27 cellular contexts compared by ENCODE assay signal in the genomic region with DNA sequence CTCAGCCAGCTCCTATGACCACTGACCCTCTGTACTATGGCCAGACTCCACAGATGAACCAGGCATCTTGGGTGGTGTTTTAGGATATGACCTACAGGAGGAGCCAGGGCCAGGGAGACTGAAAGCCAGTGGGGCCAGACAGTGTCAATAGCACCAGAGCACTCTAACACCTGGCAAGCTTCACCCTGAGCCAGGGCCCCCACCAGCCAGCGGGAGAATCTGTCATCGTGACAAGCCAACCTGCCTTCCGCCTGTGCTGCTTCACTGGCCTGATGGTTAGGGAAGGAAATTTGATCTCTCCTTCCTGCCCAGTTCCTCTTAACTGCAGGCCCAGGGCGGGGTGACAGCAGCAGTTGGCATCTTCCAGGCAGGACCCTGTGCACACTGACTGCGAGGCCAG.
DNase-seq lines count a peak whose midpoint lies in the region; FAIRE-seq and TF ChIP-seq lines count a peak whose summit lies in the region.
"Had no signal": no experiment of that assay in that cellular context is flagged by ENCODE, and none has a peak within 500 bp of the region (broad histone marks: within the 10 kb centered on the region; RNA-seq: fewer than 3 reads in every experiment).

No MANE protein-coding gene starts in this region.

- no peaks in the 10 kb centered on the region for H3K27me3 ChIP-seq in BLaER1
- H3K27me3 ChIP-seq in H1 (replicated peaks in 1 of 4; ENCODE audit: control insufficient read depth in 3 of 4, extremely low read depth in 1 of 4, insufficient read depth in 3 of 4, low read length in 3 of 4), result peaks cover 0 to 3% (median 0%) of the 10 kb centered on the region in 4 experiments; a peak in 2 of 7 replicates
- H3K27me3 ChIP-seq in neuronal stem cell (ENCODE audit: control insufficient read depth in 3 of 3, insufficient read depth in 3 of 3, low read depth in 1 of 3, low read length in 3 of 3), result no peaks in the 10 kb centered on the region
- no peaks in the 10 kb centered on the region for H3K27me3 ChIP-seq in transverse colon
- H3K27me3 ChIP-seq: colonic mucosa, thyroid gland had no signal

- no peak overlapping the region for H4K5ac ChIP-seq in H1 (ENCODE audit: insufficient read length, low read depth, low read length)

- H4K8ac ChIP-seq in H1 (ENCODE audit: extremely low read depth, insufficient read depth, low read length), result no peak overlapping the region
- no peak overlapping the region for H4K8ac ChIP-seq in neuronal stem cell (ENCODE audit: low read depth, low read length)

- H4K91ac ChIP-seq in H1 (replicated peaks; ENCODE audit: insufficient read length, low read length) (no peak overlapping the region), neuronal stem cell (ENCODE audit: low read depth, low read length, poor library complexity) (no peak overlapping the region)

- BruUV-seq in OCI-LY7 (replicated peaks; lab: Mats Ljungman, UMichigan), result no TSS peak

- TF ChIP-seq RAD21 in H1 (IDR thresholded peaks at IDR 0.05 in 1 of 2, conservative IDR thresholded peaks at IDR 0.05 in 1 of 2; ENCODE audit: low read depth in 2 of 2, low read length in 2 of 2), result peak; percentile 16 to 32; a peak in 2 of 4 replicates

- 0 out of 2 replicates have a peak overlapping the region, but pooled peaks have one; percentile 26 for H3K27ac ChIP-seq in BLaER1
- H3K27ac ChIP-seq in HEK293 (ENCODE audit: extremely low read depth, low read depth, low read length), result no peak overlapping the region
- no peak overlapping the region for H3K27ac ChIP-seq in H1 (ENCODE audit: low read depth, low read length)
- H3K27ac ChIP-seq in neuronal stem cell (replicated peaks; ENCODE audit: low read length), result no peak overlapping the region
- no peak overlapping the region for H3K27ac ChIP-seq in OCI-LY7 (ENCODE audit: low read depth, low read length, poor library complexity, severe bottlenecking)
- H3K27ac ChIP-seq in transverse colon, result no peak overlapping the region
- H3K27ac ChIP-seq: colonic mucosa, heart left ventricle, lower lobe of right lung, prostate gland, SK-N-MC, thyroid gland had no signal

- no peak overlapping the region for H3K23ac ChIP-seq in H1 (ENCODE audit: insufficient read length)
- no peak overlapping the region for H3K23ac ChIP-seq in neuronal stem cell (ENCODE audit: low read depth, low read length, poor library complexity)

- no peaks in the 10 kb centered on the region for H3K79me1 ChIP-seq in H1 (ENCODE audit: low read depth, low read length)
- no peaks in the 10 kb centered on the region for H3K79me1 ChIP-seq in neuronal stem cell (ENCODE audit: low read depth, low read length)

- H3K4me1 ChIP-seq in BLaER1 (peaks cover 42% of the 10 kb centered on the region), HEK293 (ENCODE audit: control insufficient read depth, insufficient read depth, low read length) (0 out of 2 replicates have a peak, but pooled peaks cover 7% of the 10 kb centered on the region), H1 (replicated peaks in 1 of 4; ENCODE audit: control insufficient read depth in 3 of 4, insufficient read depth in 4 of 4, low read length in 3 of 4) (peaks cover 1 to 13% (median 5%) of the 10 kb centered on the region in 4 experiments; a peak in 5 of 7 replicates), neuronal stem cell (ENCODE audit: control insufficient read depth in 2 of 2, insufficient read depth in 1 of 2, low read depth in 1 of 2, low read length in 2 of 2) (peaks cover 0 to 4% of the 10 kb centered on the region in 2 donors), OCI-LY7 (ENCODE audit: insufficient read depth, low read length, poor library complexity, severe bottlenecking) (no peaks in the 10 kb centered on the region), transverse colon (no peaks in the 10 kb centered on the region)
- H3K4me1 ChIP-seq: colonic mucosa, heart left ventricle, lower lobe of right lung, prostate gland, thyroid gland had no signal

- no peak overlapping the region for H2BK5ac ChIP-seq in H1 (ENCODE audit: low read depth, low read length)
- H2BK5ac ChIP-seq in neuronal stem cell (ENCODE audit: low read length), result no peak overlapping the region

- POLR2A ChIA-PET in HEK293 (lab: Yijun Ruan, JAX), result no interaction called here
- POLR2A ChIA-PET in H1 (lab: Charles Lee; ENCODE audit: partially characterized antibody), result no interaction called here
- POLR2A ChIA-PET in OCI-LY7 (lab: Charles Lee), result no interaction called here

- H2BK20ac ChIP-seq in H1 (ENCODE audit: low read length), result no peak overlapping the region

- H2BK120ac ChIP-seq in H1 (replicated peaks; ENCODE audit: low read depth, low read length) (no peak overlapping the region), neuronal stem cell (ENCODE audit: low read depth, low read length) (no peak overlapping the region)

- H3K4ac ChIP-seq in H1 (replicated peaks; ENCODE audit: insufficient read length, low read depth, low read length) (no peak overlapping the region), neuronal stem cell (ENCODE audit: low read length) (no peak overlapping the region)

- H3K18ac ChIP-seq in H1 (ENCODE audit: extremely low read depth, low read length) (no peak overlapping the region), neuronal stem cell (ENCODE audit: low read length) (peak overlapping the region; percentile 69)

- no peaks in the 10 kb centered on the region; the same call in 1 of the 2 replicates for H3K23me2 ChIP-seq in H1 (ENCODE audit: low read depth, low read length)

- H2BK15ac ChIP-seq in H1 (ENCODE audit: low read length) (no peak overlapping the region), neuronal stem cell (ENCODE audit: low read length) (no peak overlapping the region)

- FAIRE-seq in H1 (lab: Jason Lieb, UNC), result no peak
- FAIRE-seq: bronchial epithelial cell, HepG2, kidney, TTC549 had no signal

- no peak overlapping the region for H3K56ac ChIP-seq in H1 (replicated peaks; ENCODE audit: insufficient read length, low read depth, low read length)

- peak overlapping the region; percentile 77; the same call in 1 of the 2 replicates for H2BK12ac ChIP-seq in H1 (ENCODE audit: low read depth, low read length)
- H2BK12ac ChIP-seq in neuronal stem cell (ENCODE audit: low read length), result peak overlapping the region; percentile 41

- TF ChIP-seq CTCF in HEK293 (tag by site-specific recombination; IDR thresholded peaks at IDR 0.05) (no peak), H1 (IDR thresholded peaks at IDR 0.05; ENCODE audit: control extremely low read depth in 1 of 3, insufficient read depth in 1 of 3, low read depth in 1 of 3, low read length in 3 of 3) (peak in 2 of 3 experiments; percentile 16 to 23; a peak in 1 of 4 replicates), OCI-LY7 (conservative IDR thresholded peaks at IDR 0.05; ENCODE audit: low read length) (no peak), transverse colon (IDR thresholded peaks at IDR 0.05) (no peak)

- H3K36me3 ChIP-seq in BLaER1 (no peaks in the 10 kb centered on the region), HEK293 (ENCODE audit: control insufficient read depth in 2 of 2, insufficient read depth in 1 of 2, low read length in 2 of 2) (no peaks in the 10 kb centered on the region), H1 (ENCODE audit: control insufficient read depth in 2 of 4, insufficient read depth in 4 of 4, low read length in 3 of 4) (no peaks in the 10 kb centered on the region), neuronal stem cell (replicated peaks in 1 of 2; ENCODE audit: control insufficient read depth in 2 of 2, insufficient read depth in 2 of 2, low read length in 2 of 2) (no peaks in the 10 kb centered on the region), OCI-LY7 (ENCODE audit: insufficient read depth, low read length) (no peaks in the 10 kb centered on the region), transverse colon (no peaks in the 10 kb centered on the region)
- H3K36me3 ChIP-seq: colonic mucosa, heart left ventricle, lower lobe of right lung, prostate gland, thyroid gland had no signal

- H3K9me2 ChIP-seq in OCI-LY7 (ENCODE audit: insufficient read depth, low read length), result no peaks in the 10 kb centered on the region

- no peak overlapping the region for H2AFZ ChIP-seq in H1 (ENCODE audit: low read length)
- no peak overlapping the region for H2AFZ ChIP-seq in neuronal stem cell (ENCODE audit: low read length)
- no peak overlapping the region for H2AFZ ChIP-seq in OCI-LY7 (ENCODE audit: low read length)

- H3K14ac ChIP-seq in H1 (ENCODE audit: insufficient read length) (no peak overlapping the region), neuronal stem cell (ENCODE audit: low read length) (no peak overlapping the region)

- DNase-seq in H1 (ENCODE audit: low read depth in 1 of 2, low spot score in 2 of 2) (no peak), neuronal stem cell (ENCODE audit: low spot score) (no peak), OCI-LY7 (ENCODE audit: low spot score) (no peak), transverse colon (no peak)
- DNase-seq in stimulated activated CD4-positive, alpha-beta T cell treated with anti-CD3 and anti-CD28 coated beads, Interleukin-4, amount 100 ng/mL, for 4 hours, result no peak
- DNase-seq: activated effector memory CD4-positive, alpha-beta T cell treated with Interleukin-2 at 50 U/mL for 16 hours; anterior cingulate cortex; colonic mucosa; effector CD8-positive, alpha-beta T cell; foreskin fibroblast; heart left ventricle; Kasumi-1; kidney; lower lobe of right lung; NCI-H1092; NCI-H187; NCI-H226; NCI-H748 treated with DMSO at 0.1 percent for 48 hours; stimulated activated naive CD8-positive, alpha-beta T cell treated with anti-CD3 and anti-CD28 coated beads, Interleukin-15, amount 100 ng/mL, for 72 hours had no signal

- H3K4me3 ChIP-seq in BLaER1, result no peak overlapping the region
- H3K4me3 ChIP-seq in HEK293 (ENCODE audit: low read depth, low read length), result no peak overlapping the region
- H3K4me3 ChIP-seq in H1 (ENCODE audit: extremely low read depth in 1 of 4, insufficient read depth in 2 of 4, low read depth in 3 of 4, low read length in 4 of 4), result no peak overlapping the region
- no peak overlapping the region for H3K4me3 ChIP-seq in neuronal stem cell (ENCODE audit: low read length in 2 of 2)
- no peak overlapping the region for H3K4me3 ChIP-seq in OCI-LY7 (ENCODE audit: low read depth, low read length, poor library complexity, severe bottlenecking)
- H3K4me3 ChIP-seq in transverse colon, result no peak overlapping the region
- H3K4me3 ChIP-seq: colonic mucosa, heart left ventricle, lower lobe of right lung, prostate gland, SK-N-MC, thyroid gland had no signal

- no peaks in the 10 kb centered on the region for H4K20me1 ChIP-seq in BLaER1
- H4K20me1 ChIP-seq in H1 (replicated peaks in 1 of 2; ENCODE audit: control insufficient read depth in 1 of 2, insufficient read depth in 2 of 2, low read length in 2 of 2), result no peaks in the 10 kb centered on the region
- no peaks in the 10 kb centered on the region for H4K20me1 ChIP-seq in OCI-LY7 (ENCODE audit: insufficient read depth, low read length)

- intact Hi-C loops in OCI-LY7 (cut with micrococcal nuclease; ENCODE audit: unreplicated experiment) (no loop called here), transverse colon (cut with DNase I; ENCODE audit: low total_unique reads) (no loop called here)

- CTCF ChIA-PET in HEK293 (lab: Yijun Ruan, JAX), result interaction anchor here (0.6 to 1.2 kb wide), 4 partner anchors 97 to 621 kb away, joined by 3 to 6 read pairs (median 3); no protein-coding TSS in a partner anchor
- CTCF ChIA-PET in H1 (lab: Charles Lee; ENCODE audit: partially characterized antibody), result interaction anchor here (0.5 to 2.8 kb wide), 11 partner anchors 9 to 859 kb away, joined by 3 to 10 read pairs (median 4); no protein-coding TSS in a partner anchor
- CTCF ChIA-PET in OCI-LY7 (lab: Charles Lee; ENCODE audit: unreplicated experiment), result no interaction called here

- H3K9ac ChIP-seq in BLaER1, result no peak overlapping the region
- H3K9ac ChIP-seq in H1 (replicated peaks in 1 of 4; ENCODE audit: extremely low read depth in 1 of 4, low read depth in 3 of 4, low read length in 3 of 4), result no peak overlapping the region
- peak overlapping the region; percentile 45 for H3K9ac ChIP-seq in neuronal stem cell (ENCODE audit: low read depth, low read length, poor library complexity)

- TF ChIP-seq POLR2A in H1 (IDR thresholded peaks at IDR 0.05; ENCODE audit: control extremely low read depth in 1 of 2, low read depth in 2 of 2, low read length in 2 of 2), result no peak
- TF ChIP-seq POLR2A in transverse colon (IDR thresholded peaks at IDR 0.05), result no peak

- H3K4me2 ChIP-seq in BLaER1, result peak overlapping the region; percentile 80
- no peak overlapping the region for H3K4me2 ChIP-seq in H1 (ENCODE audit: insufficient read depth in 1 of 2, low read depth in 2 of 2, low read length in 2 of 2)
- no peak overlapping the region for H3K4me2 ChIP-seq in neuronal stem cell (ENCODE audit: insufficient read depth, low read length, poor library complexity, severe bottlenecking)
- no peak overlapping the region for H3K4me2 ChIP-seq in OCI-LY7 (ENCODE audit: low read length)

- no peaks in the 10 kb centered on the region for H3K79me2 ChIP-seq in H1 (ENCODE audit: control insufficient read depth in 1 of 2, insufficient read depth in 2 of 2, low read length in 2 of 2)
- no peaks in the 10 kb centered on the region for H3K79me2 ChIP-seq in OCI-LY7 (ENCODE audit: insufficient read depth, low read depth, low read length)

- H2AK5ac ChIP-seq in H1 (ENCODE audit: low read depth, low read length), result no peak overlapping the region
- H2AK5ac ChIP-seq in neuronal stem cell (ENCODE audit: low read depth, low read length), result peak overlapping the region; percentile 8

- in situ Hi-C loops in transverse colon (cut with MboI; ENCODE audit: low pct_ligation_motif_present in 1 of 4, low pct_unique_long_range_greater_than_20kb in 1 of 4, low sequenced_read_pairs in 3 of 4), result no loop called here

- WGBS in H1 (ENCODE audit: extremely low coverage in 1 of 2, insufficient coverage in 1 of 2, insufficient read length in 1 of 2, insufficient replicate concordance in 2 of 2, low coverage in 1 of 2, low lambda C conversion rate in 2 of 2, missing lambda C conversion rate in 1 of 2), 2 experiments, result 90% methylated on average over 5 of the region's 5 CpGs; no CpG with 5 or more reads in 1 of the 2 experiments
- WGBS in neuronal stem cell (ENCODE audit: extremely low coverage in 2 of 2, insufficient read length in 2 of 2, insufficient replicate concordance in 1 of 2), 2 donors, result no CpG with 5 or more reads among the region's 5 CpGs
- 52% methylated on average over 5 of the region's 5 CpGs; no CpG with 5 or more reads in 1 of the 2 donors for WGBS in transverse colon (ENCODE audit: low coverage in 1 of 2), 2 donors

- H3K9me3 ChIP-seq in BLaER1, result peaks cover 34% of the 10 kb centered on the region
- H3K9me3 ChIP-seq in HEK293 (ENCODE audit: control insufficient read depth, insufficient read depth, low read depth, low read length), result peaks cover 17% of the 10 kb centered on the region
- H3K9me3 ChIP-seq in H1 (ENCODE audit: insufficient read depth in 2 of 2, low read depth in 1 of 2, low read length in 1 of 2), result no peaks in the 10 kb centered on the region
- H3K9me3 ChIP-seq in neuronal stem cell (replicated peaks in 1 of 2; ENCODE audit: control insufficient read depth in 2 of 2, insufficient read depth in 1 of 2, low read depth in 1 of 2, low read length in 2 of 2), result peaks cover 0 to 8% of the 10 kb centered on the region in 2 donors
- no peaks in the 10 kb centered on the region for H3K9me3 ChIP-seq in OCI-LY7 (ENCODE audit: low read length)
- H3K9me3 ChIP-seq in transverse colon, result no peaks in the 10 kb centered on the region
- H3K9me3 ChIP-seq: colonic mucosa, prostate gland, thyroid gland had no signal

- TF ChIP-seq EP300 in H1 (IDR thresholded peaks at IDR 0.05; ENCODE audit: borderline replicate concordance in 1 of 2, low read depth in 2 of 2, low read length in 2 of 2) (no peak), transverse colon (IDR thresholded peaks at IDR 0.05; ENCODE audit: low read depth) (no peak)

Comparison
In these comparisons a context has a peak if more than half of its experiments do, and no peak if none do; other contexts are left out.
1. CTCF ChIP-seq: peak in H1 (2 of 3); none in HEK293 (single experiment), OCI-LY7 (single experiment) and transverse colon (0 of 5).